In genomic region chr2:52337786-52338185, GRCh38 we compare ENCODE assay signal across 1 cellular context.
TF ChIP-seq lines count a peak whose summit lies in the region.

No MANE protein-coding gene starts in this region.

TF ChIP-seq in H1, 55 proteins besides CTCF, POLR2A, EP300 and RAD21:
- 0 out of 2 replicates have a peak, but pooled peaks have one; percentile 11 for TF ChIP-seq SP1 (IDR thresholded peaks at IDR 0.05; ENCODE audit: low read depth, low read length)
